Comparison of ENCODE assay signal across 19 cellular contexts in genomic region chr17:73594025-73594424, GRCh38. TPM values are rescaled to one million over a fixed set of nuclear protein-coding genes. Genes with fewer than 3 reads are reported as not detected.
DNase-seq lines count a peak whose midpoint lies in the region; ATAC-seq and TF ChIP-seq lines count a peak whose summit lies in the region.
"Had no signal": no experiment of that assay in that cellular context is flagged by ENCODE, and none has a peak within 500 bp of the region (broad histone marks: within the 10 kb centered on the region; RNA-seq: fewer than 3 reads in every experiment).

No MANE protein-coding gene starts in this region.

- H3K27me3 ChIP-seq in neural progenitor cell (no peaks in the 10 kb centered on the region), gastroesophageal sphincter (peaks cover 16% of the 10 kb centered on the region)

- H3K4me3 ChIP-seq in HEK293 (ENCODE audit: low read depth, low read length) (no peak overlapping the region), neural progenitor cell (no peak overlapping the region), gastroesophageal sphincter (no peak overlapping the region)
- H3K4me3 ChIP-seq: K562, lower lobe of right lung had no signal

- CTCF ChIA-PET in activated CD8-positive, alpha-beta memory T cell treated with anti-CD3 and anti-CD28 coated beads, Interleukin-2, amount 10 ng/mL, durations not matched to agents 7 days and 5 days (lab: Charles Lee): interaction anchor here (0.9 kb wide), 1 partner anchor 8 kb away, joined by 3 read pairs; no protein-coding TSS in a partner anchor
- CTCF ChIA-PET in HEK293 (lab: Yijun Ruan, JAX): interaction anchor here (1.5 kb wide), 1 partner anchor 165 kb away, joined by 4 read pairs; no protein-coding TSS in a partner anchor

- no peaks in the 10 kb centered on the region for H3K9me3 Mint-ChIP-seq in activated CD8-positive, alpha-beta memory T cell treated with anti-CD3 and anti-CD28 coated beads, Interleukin-2, amount 10 ng/mL, durations not matched to agents 7 days and 5 days (ENCODE audit: low read depth)
- H3K9me3 Mint-ChIP-seq in brain (no peaks in the 10 kb centered on the region), neural progenitor cell (no peaks in the 10 kb centered on the region)
- H3K9me3 Mint-ChIP-seq: activated T-helper 1 cell treated with anti-CD3 and anti-CD28 coated beads, Interleukin-12 subunit alpha, Interleukin-12 subunit beta, Interleukin-2, Interleukin-4 antibody, amounts not matched to agents 30 ng/mL and 10 ng/mL and 1 ng/mL, durations not matched to agents 14 hours and 24 hours and 36 hours had no signal

- peak overlapping the region; percentile 13 for H3K27ac Mint-ChIP-seq in activated CD8-positive, alpha-beta memory T cell treated with anti-CD3 and anti-CD28 coated beads, Interleukin-2, amount 10 ng/mL, durations not matched to agents 7 days and 5 days
- H3K27ac Mint-ChIP-seq in brain (peak overlapping the region in 4 of 5 experiments; percentile 51 to 72 (median 58)), neural progenitor cell (peak overlapping the region; percentile 48)

- no peak overlapping the region for H3K27ac ChIP-seq in HEK293 (ENCODE audit: extremely low read depth, low read depth, low read length)
- H3K27ac ChIP-seq in neural progenitor cell: no peak overlapping the region
- no peak overlapping the region for H3K27ac ChIP-seq in gastroesophageal sphincter
- H3K27ac ChIP-seq: C4-2B, lower lobe of right lung had no signal

- no peaks in the 10 kb centered on the region for H3K9me3 ChIP-seq in HEK293 (ENCODE audit: control insufficient read depth, insufficient read depth, low read depth, low read length)
- no peaks in the 10 kb centered on the region for H3K9me3 ChIP-seq in neural progenitor cell (ENCODE audit: low read depth)
- no peaks in the 10 kb centered on the region for H3K9me3 ChIP-seq in gastroesophageal sphincter
- H3K9me3 ChIP-seq: lower lobe of right lung had no signal

- peaks cover 43% of the 10 kb centered on the region for H3K79me2 ChIP-seq in neural progenitor cell (ENCODE audit: low read depth)

- no peak for TF ChIP-seq EP300 in gastroesophageal sphincter (IDR thresholded peaks at IDR 0.05)

- H3K9ac ChIP-seq in neural progenitor cell: no peak overlapping the region

- peaks cover 86% of the 10 kb centered on the region for H4K20me1 ChIP-seq in neural progenitor cell (ENCODE audit: low read depth)

- H3K27me3 Mint-ChIP-seq in activated CD8-positive, alpha-beta memory T cell treated with anti-CD3 and anti-CD28 coated beads, Interleukin-2, amount 10 ng/mL, durations not matched to agents 7 days and 5 days: no peaks in the 10 kb centered on the region
- H3K27me3 Mint-ChIP-seq in brain (peaks cover 4% of the 10 kb centered on the region), neural progenitor cell (ENCODE audit: insufficient read depth, low read depth) (peaks cover 7% of the 10 kb centered on the region)

- TF ChIP-seq POLR2A in gastroesophageal sphincter (IDR thresholded peaks at IDR 0.05): no peak

- no peak for DNase-seq in activated CD8-positive, alpha-beta memory T cell treated with anti-CD3 and anti-CD28 coated beads, Interleukin-2, amount 10 ng/mL, durations not matched to agents 7 days and 5 days
- DNase-seq in activated CD8-positive, alpha-beta memory T cell treated with anti-CD3 and anti-CD28 coated beads for 24 hours: no peak
- DNase-seq in neural progenitor cell (ENCODE audit: low spot score) (peak; percentile 58), dedifferentiated amniotic fluid mesenchymal stem cell (ENCODE audit: extremely low spot score) (no peak)
- DNase-seq: amniotic stem cell; cortex of kidney; GF-D8; GOT3; lower lobe of right lung; NCI-H1694 treated with DMSO at 0.1 percent for 48 hours; right cardiac atrium; stimulated activated CD4-positive, alpha-beta T cell treated with anti-CD3 and anti-CD28 coated beads, Interleukin-15, amount 100 ng/mL, for 24 hours had no signal

- no peak overlapping the region for H2AFZ ChIP-seq in neural progenitor cell (replicated peaks)

- POLR2A ChIA-PET in HEK293 (lab: Yijun Ruan, JAX): no interaction called here

- no peaks in the 10 kb centered on the region for H3K4me1 ChIP-seq in HEK293 (ENCODE audit: control insufficient read depth, insufficient read depth, low read length)
- peaks cover 24% of the 10 kb centered on the region for H3K4me1 ChIP-seq in neural progenitor cell
- H3K4me1 ChIP-seq in gastroesophageal sphincter: no peaks in the 10 kb centered on the region

- peaks cover 18% of the 10 kb centered on the region for H3F3A ChIP-seq in neural progenitor cell (ENCODE audit: low read depth)

- H3K4me2 ChIP-seq in neural progenitor cell: no peak overlapping the region

- no peak overlapping the region for H3K4me3 Mint-ChIP-seq in activated CD8-positive, alpha-beta memory T cell treated with anti-CD3 and anti-CD28 coated beads, Interleukin-2, amount 10 ng/mL, durations not matched to agents 7 days and 5 days
- H3K4me3 Mint-ChIP-seq in brain: no peak overlapping the region
- no peak overlapping the region for H3K4me3 Mint-ChIP-seq in neural progenitor cell
- H3K4me3 Mint-ChIP-seq: activated T-helper 1 cell treated with anti-CD3 and anti-CD28 coated beads, Interleukin-12 subunit alpha, Interleukin-12 subunit beta, Interleukin-2, Interleukin-4 antibody, amounts not matched to agents 30 ng/mL and 10 ng/mL and 1 ng/mL, durations not matched to agents 14 hours and 24 hours and 36 hours had no signal

- TF ChIP-seq CTCF in HEK293 (tag by site-specific recombination; IDR thresholded peaks at IDR 0.05) (no peak), brain (conservative IDR thresholded peaks at IDR 0.05) (no peak), neural progenitor cell (IDR thresholded peaks at IDR 0.05) (no peak), gastroesophageal sphincter (IDR thresholded peaks at IDR 0.05) (no peak)

- H3K36me3 ChIP-seq in HEK293 (ENCODE audit: control insufficient read depth in 2 of 2, insufficient read depth in 1 of 2, low read length in 2 of 2) (no peaks in the 10 kb centered on the region), neural progenitor cell (no peaks in the 10 kb centered on the region), gastroesophageal sphincter (no peaks in the 10 kb centered on the region)
- H3K36me3 ChIP-seq: lower lobe of right lung had no signal

- peaks cover 53% of the 10 kb centered on the region for H3K4me1 Mint-ChIP-seq in activated CD8-positive, alpha-beta memory T cell treated with anti-CD3 and anti-CD28 coated beads, Interleukin-2, amount 10 ng/mL, durations not matched to agents 7 days and 5 days
- H3K4me1 Mint-ChIP-seq in brain (peaks cover 85% of the 10 kb centered on the region), neural progenitor cell (peaks cover 84% of the 10 kb centered on the region)

- H3K36me3 Mint-ChIP-seq in activated CD8-positive, alpha-beta memory T cell treated with anti-CD3 and anti-CD28 coated beads, Interleukin-2, amount 10 ng/mL, durations not matched to agents 7 days and 5 days: no peaks in the 10 kb centered on the region
- H3K36me3 Mint-ChIP-seq in brain: no peaks in the 10 kb centered on the region
- peaks cover 10% of the 10 kb centered on the region for H3K36me3 Mint-ChIP-seq in neural progenitor cell

- ATAC-seq in activated CD8-positive, alpha-beta memory T cell treated with anti-CD3 and anti-CD28 coated beads, Interleukin-2, amount 10 ng/mL, durations not matched to agents 7 days and 5 days: no peak
- ATAC-seq in HG03108 (IDR thresholded peaks at IDR 0.05; ENCODE audit: unreplicated experiment): no peak
- no peak for ATAC-seq in gastroesophageal sphincter
- ATAC-seq: K562, lower lobe of right lung, right cardiac atrium had no signal

- 48% methylated on average over 3 of the region's 7 CpGs; no CpG with 5 or more reads in 1 of the 2 donors for WGBS in gastroesophageal sphincter (ENCODE audit: low coverage in 1 of 2), 2 donors

TF ChIP-seq in HEK293, 187 proteins besides CTCF, POLR2A, EP300 and RAD21:
- no peak for TF ChIP-seq ZNF510 (tag by site-specific recombination; IDR thresholded peaks at IDR 0.05; ENCODE audit: insufficient replicate concordance)
- TF ChIP-seq REST (tag by site-specific recombination; IDR thresholded peaks at IDR 0.05): peak; percentile 82

RNA-seq across cellular contexts. Expression of gene SDK2, which starts 50.2 kb away (rescaled TPM):
- total RNA-seq in activated CD8-positive, alpha-beta memory T cell treated with anti-CD3 and anti-CD28 coated beads, Interleukin-2, amount 10 ng/mL, durations not matched to agents 7 days and 5 days: 1 to 10 TPM in 1 of 2 experiments, under 1 TPM in 1; 0.09 to 3.7 TPM
- 11.0 TPM for polyA plus RNA-seq in brain (ENCODE audit: insufficient read depth, low read depth, low replicate concordance)
- total RNA-seq in neural progenitor cell (ENCODE audit: low replicate concordance) (15.3 and 39.9 TPM in 2 replicates), gastroesophageal sphincter (1 to 10 TPM in 1 of 4 donors, under 1 TPM in 3; 0.31 to 2.0 (median 0.78) TPM)
- polyA plus RNA-seq: K562 had no signal
